ENCODE assay signal across 1 cellular context in genomic region chr6:169863710-169864109, GRCh38.
A peak's percentile ranks its signal among the peaks of the same experiment; 100 is the strongest.
TF ChIP-seq lines count a peak whose summit lies in the region.

No MANE protein-coding gene starts in this region.

TF ChIP-seq in K562, 482 proteins besides CTCF, POLR2A, EP300 and RAD21 (continued from another document):
- TF ChIP-seq TRIM25 (IDR thresholded peaks at IDR 0.05; ENCODE audit: borderline replicate concordance) = 0 out of 2 replicates have a peak, but pooled peaks have one; percentile 26
- no peak for TF ChIP-seq RBM14 (IDR thresholded peaks at IDR 0.05; ENCODE audit: borderline replicate concordance, insufficient read depth, low read depth, low read length)
- TF ChIP-seq DNMT1 (IDR thresholded peaks at IDR 0.05) = no peak
